In the genomic region with DNA sequence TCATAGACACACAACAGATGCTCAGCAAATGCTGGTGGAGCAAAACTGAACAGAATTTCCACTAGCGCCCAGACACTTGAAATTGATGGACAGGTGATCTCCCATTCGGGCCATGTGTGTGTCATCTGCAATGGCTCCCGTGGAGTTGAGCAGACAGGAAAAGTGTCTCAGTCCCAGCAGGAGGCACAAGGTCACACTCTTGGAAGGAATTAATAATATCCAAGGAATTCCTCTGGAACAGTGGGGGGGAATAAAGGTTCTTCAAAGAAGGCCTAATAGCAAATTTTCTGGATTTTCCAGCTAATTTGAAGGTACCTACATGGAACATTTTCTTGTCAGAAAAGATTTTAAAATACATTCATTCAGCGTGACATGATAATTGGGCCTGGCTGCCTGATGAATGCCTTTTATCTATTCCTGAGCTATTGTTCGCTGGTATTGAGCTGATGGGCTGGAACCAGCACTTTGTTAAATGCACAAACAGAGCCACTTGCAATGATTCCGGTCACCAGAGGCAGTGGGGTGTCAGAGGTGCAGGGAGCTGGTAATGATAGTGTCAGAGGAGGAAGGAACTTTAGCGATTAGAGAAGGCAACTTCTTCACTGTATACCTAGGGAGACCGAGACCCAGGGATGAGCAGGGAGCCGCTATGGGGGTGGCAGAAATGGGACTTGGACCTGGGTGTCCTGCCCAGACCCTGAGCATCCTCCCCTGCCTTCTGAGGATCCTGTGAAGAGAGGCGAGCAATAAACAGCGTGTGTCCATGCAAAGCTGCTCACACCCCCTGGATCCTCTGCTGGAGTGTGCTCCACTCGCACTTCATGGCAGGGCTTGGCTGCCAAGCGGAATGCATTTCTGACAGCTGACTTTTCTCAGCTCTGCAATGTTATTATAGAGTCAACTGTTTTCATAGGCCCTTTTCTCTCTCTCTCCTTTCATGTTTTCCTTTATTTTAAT, we compare ENCODE assay signal across 18 cellular contexts. TPM values are rescaled to one million over a fixed set of nuclear protein-coding genes. Genes with fewer than 3 reads are reported as not detected.
DNase-seq lines count a peak whose midpoint lies in the region; ATAC-seq and TF ChIP-seq lines count a peak whose summit lies in the region.
"Had no signal": no experiment of that assay in that cellular context is flagged by ENCODE, and none has a peak within 500 bp of the region (broad histone marks: within the 10 kb centered on the region; RNA-seq: fewer than 3 reads in every experiment).

No MANE protein-coding gene starts in this region.

- TF ChIP-seq CTCF in AG10803 (conservative IDR thresholded peaks at IDR 0.05; ENCODE audit: low read length) = no peak

- no peak overlapping the region for H3K4me3 ChIP-seq in AG10803 (ENCODE audit: low read length)
- H3K4me3 ChIP-seq: esophagus squamous epithelium, prostate gland, testis had no signal

- ATAC-seq in HG03520 (IDR thresholded peaks at IDR 0.05; ENCODE audit: unreplicated experiment) (no peak), HG03565 (IDR thresholded peaks at IDR 0.05; ENCODE audit: unreplicated experiment) (no peak)
- ATAC-seq: activated CD8-positive, alpha-beta T cell treated with anti-CD3 and anti-CD28 coated beads for 36 hours; activated T-cell treated with anti-CD3 and anti-CD28 coated beads, Interleukin-2, amount 50 U/mL, for 4 hours; natural killer cell had no signal

- TF ChIP-seq RAD21 in Ishikawa (IDR thresholded peaks at IDR 0.05; ENCODE audit: low read depth) = no peak

- DNase-seq in AG10803 (ENCODE audit: low read depth) (peak; percentile 30), astrocyte of the hippocampus (ENCODE audit: low read depth, low spot score) (peak; percentile 60), myocyte (ENCODE audit: low read depth) (peak; percentile 52), OCI-M2 (lab: John Stamatoyannopoulos, UW; ENCODE audit: unreplicated experiment) (no peak), COR-L47 (lab: John Stamatoyannopoulos, UW) (no peak)
- DNase-seq: activated CD8-positive, alpha-beta T cell treated with anti-CD3 and anti-CD28 coated beads for 36 hours; activated naive CD8-positive, alpha-beta T cell treated with anti-CD3 and anti-CD28 coated beads, Interleukin-2, amount 10 ng/mL, durations not matched to agents 7 days and 5 days; activated T-cell treated with anti-CD3 and anti-CD28 coated beads, Interleukin-2, amount 50 U/mL, for 4 hours; esophagus squamous epithelium; natural killer cell; NCI-H1105 treated with DMSO at 0.1 percent for 48 hours; NCI-H2171 treated with DMSO at 0.1 percent for 48 hours; SIG-M5; testis had no signal

- no peak for TF ChIP-seq EP300 in Ishikawa (IDR thresholded peaks at IDR 0.05; ENCODE audit: borderline replicate concordance)

TF ChIP-seq in Ishikawa, 13 proteins besides CTCF, POLR2A, EP300 and RAD21:
- TF ChIP-seq TEAD4 (IDR thresholded peaks at IDR 0.05) (0 out of 2 replicates have a peak, but pooled peaks have one; percentile 24), FOXM1 (IDR thresholded peaks at IDR 0.05; ENCODE audit: borderline replicate concordance, low read depth) (no peak), NFIC (IDR thresholded peaks at IDR 0.05) (no peak), YY1 (IDR thresholded peaks at IDR 0.05; ENCODE audit: low read depth) (no peak)
- TF ChIP-seq, protein P1, sequence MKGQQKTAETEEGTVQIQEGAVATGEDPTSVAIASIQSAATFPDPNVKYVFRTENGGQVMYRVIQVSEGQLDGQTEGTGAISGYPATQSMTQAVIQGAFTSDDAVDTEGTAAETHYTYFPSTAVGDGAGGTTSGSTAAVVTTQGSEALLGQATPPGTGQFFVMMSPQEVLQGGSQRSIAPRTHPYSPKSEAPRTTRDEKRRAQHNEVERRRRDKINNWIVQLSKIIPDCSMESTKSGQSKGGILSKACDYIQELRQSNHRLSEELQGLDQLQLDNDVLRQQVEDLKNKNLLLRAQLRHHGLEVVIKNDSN (IDR thresholded peaks at IDR 0.05) = no peak

RNA-seq across cellular contexts. Expression of a gene that starts 31.3 kb away (rescaled TPM):
- 147 and 166 TPM in 2 replicates for total RNA-seq in myocyte
- 152 TPM for polyA plus RNA-seq in myocyte (2012)

Comparison
In these comparisons a context has a peak if more than half of its experiments do, and no peak if none do; other contexts are left out.
1. DNase-seq: peak in AG10803 (single experiment), astrocyte of the hippocampus (single experiment) and myocyte (single experiment); none in OCI-M2 (single experiment) and COR-L47 (single experiment).